Comparison of ENCODE assay signal across 8 cellular contexts in genomic region chr12:43805857-43806736, GRCh38. TPM values are rescaled to one million over a fixed set of nuclear protein-coding genes. Genes with fewer than 3 reads are reported as not detected.
A peak's percentile ranks its signal among the peaks of the same experiment; 100 is the strongest.
DNase-seq lines count a peak whose midpoint lies in the region; ATAC-seq and TF ChIP-seq lines count a peak whose summit lies in the region.

TSS of gene TWF1 (minus strand) at chr12:43806317. CDS start at chr12:43806245, 72 bp downstream.

- H3K4me3 ChIP-seq in lower leg skin (ENCODE audit: low read depth, poor library complexity, severe bottlenecking) = peak within 1 kb of the TSS; percentile 75

- TF ChIP-seq CTCF in lower leg skin (IDR thresholded peaks at IDR 0.05) = no peak

- intact Hi-C loops in lower leg skin (cut with DNase I; ENCODE audit: low total_unique reads) = no loop called here

- no peak for TF ChIP-seq POLR2A in lower leg skin (IDR thresholded peaks at IDR 0.05)

- 0 to 1% methylated on average over 44 to 52 of the region's 89 CpGs for WGBS in lower leg skin, 2 donors

- peak in 13 of 14 donors; percentile 36 to 91 (median 75) for DNase-seq in C1 segment of cervical spinal cord (lab: John Stamatoyannopoulos, UW)
- peak; percentile 74 for DNase-seq in GM19238 (ENCODE audit: insufficient read length, low spot score)
- peak; percentile 75 for DNase-seq in NCI-H526 treated with DMSO at 0.1 percent for 48 hours (lab: John Stamatoyannopoulos, UW)
- DNase-seq in activated CD4-positive, alpha-beta T cell treated with anti-CD3 and anti-CD28 coated beads, Interleukin-2, amount 50 U/mL, for 48 hours = peak; percentile 86 to 88
- peak; percentile 39 to 84 for DNase-seq in dermis microvascular lymphatic vessel endothelial cell (ENCODE audit: low read depth in 2 of 2)
- DNase-seq in lower leg skin (ENCODE audit: low spot score in 2 of 2) = peak; percentile 82 to 96
- peak; percentile 80 to 83 for DNase-seq in stimulated activated CD4-positive, alpha-beta T cell treated with anti-CD3 and anti-CD28 coated beads, Interleukin-4, amount 100 ng/mL, for 48 hours (ENCODE audit: low read depth in 2 of 2)

- ATAC-seq in HG03439 (IDR thresholded peaks at IDR 0.05; ENCODE audit: unreplicated experiment) = peak; percentile 96

RNA-seq across cellular contexts. Expression of gene TWF1, which starts in this region (rescaled TPM):
- total RNA-seq in dermis microvascular lymphatic vessel endothelial cell (89.6 and 95.4 TPM in 2 replicates), lower leg skin (10 to 100 TPM; 46.9 to 77.4 (median 62.3) TPM)

Comparison
In these comparisons a context has a peak if more than half of its experiments do, and no peak if none do; other contexts are left out.
1. Peak in every context shown above with its lines: DNase-seq, ATAC-seq and H3K4me3 ChIP-seq.